In genomic region chr10:11097686-11098085, GRCh38 we compare ENCODE assay signal across 16 cellular contexts.
DNase-seq lines count a peak whose midpoint lies in the region; ATAC-seq and TF ChIP-seq lines count a peak whose summit lies in the region.
"Had no signal": no experiment of that assay in that cellular context is flagged by ENCODE, and none has a peak within 500 bp of the region (broad histone marks: within the 10 kb centered on the region; RNA-seq: fewer than 3 reads in every experiment).

No MANE protein-coding gene starts in this region.

- H3K36me3 ChIP-seq in tibial artery (no peaks in the 10 kb centered on the region), testis (ENCODE audit: low read depth, missing control alignments) (no peaks in the 10 kb centered on the region)

- 93% methylated on average over 3 of the region's 3 CpGs for WGBS in testis, 2 donors

- peak; percentile 76 for ATAC-seq in GM18508 (IDR thresholded peaks at IDR 0.05; ENCODE audit: insufficient read depth, unreplicated experiment)
- ATAC-seq in GM19025 (IDR thresholded peaks at IDR 0.05; ENCODE audit: low read depth, unreplicated experiment) = peak; percentile 81
- peak; percentile 81 for ATAC-seq in HG02623 (IDR thresholded peaks at IDR 0.05; ENCODE audit: unreplicated experiment)
- peak; percentile 43 for ATAC-seq in HG03520 (IDR thresholded peaks at IDR 0.05; ENCODE audit: unreplicated experiment)

- H3K9me3 ChIP-seq in tibial artery (no peaks in the 10 kb centered on the region), testis (no peaks in the 10 kb centered on the region)
- H3K9me3 ChIP-seq: SK-N-SH had no signal

- no peak for DNase-seq in NCI-H526 treated with DMSO at 0.1 percent for 48 hours (lab: John Stamatoyannopoulos, UW)
- DNase-seq in tibial artery = no peak
- DNase-seq in testis = no peak
- no peak for DNase-seq in AG08396 (ENCODE audit: low spot score)
- DNase-seq: activated gamma-delta T cell; caudate nucleus; CD4-positive, alpha-beta memory T cell; left cardiac atrium; NCI-H2081 treated with DMSO at 0.1 percent for 48 hours; nephron progenitor cell; SK-N-SH; trophoblast cell had no signal

- TF ChIP-seq CTCF in tibial artery (IDR thresholded peaks at IDR 0.05) = no peak
- TF ChIP-seq CTCF in testis (IDR thresholded peaks at IDR 0.05) = no peak

- no peak for TF ChIP-seq POLR2A in testis (IDR thresholded peaks at IDR 0.05)

- H3K4me1 ChIP-seq in tibial artery (no peaks in the 10 kb centered on the region), testis (peaks cover 7% of the 10 kb centered on the region)

- intact Hi-C loops in tibial artery (cut with DNase I; ENCODE audit: low total_unique reads) (no loop called here), testis (cut with DNase I; ENCODE audit: low total_unique reads) (no loop called here)

- H3K27me3 ChIP-seq in tibial artery (no peaks in the 10 kb centered on the region), testis (no peaks in the 10 kb centered on the region)

- H3K4me3 ChIP-seq in tibial artery (no peak overlapping the region), testis (no peak overlapping the region)

- H3K27ac ChIP-seq in tibial artery = no peak overlapping the region
- H3K27ac ChIP-seq in testis = no peak overlapping the region
